In genomic region chr7:14826426-14826825, GRCh38 we compare ENCODE assay signal across 8 cellular contexts.
"Had no signal": no experiment of that assay in that cellular context is flagged by ENCODE, and none has a peak within 500 bp of the region (broad histone marks: within the 10 kb centered on the region; RNA-seq: fewer than 3 reads in every experiment).

No MANE protein-coding gene starts in this region.

- FAIRE-seq: G401.6, GM12878, GM12891, GM12892, GM18507, GM19239 had no signal

- ATAC-seq: GM12878 had no signal

- DNase-seq: GDM1, GF-D8 had no signal

- H3K4me3 ChIP-seq: GM12878 had no signal
